Comparison of ENCODE assay signal across 20 cellular contexts in genomic region chr12:78179346-78179745, GRCh38.
"Had no signal": no experiment of that assay in that cellular context is flagged by ENCODE, and none has a peak within 500 bp of the region (broad histone marks: within the 10 kb centered on the region; RNA-seq: fewer than 3 reads in every experiment).

No MANE protein-coding gene starts in this region.

- H3K27ac ChIP-seq: body of pancreas, gastrocnemius medialis, left lung, right atrium auricular region had no signal

- H3K9me3 ChIP-seq: body of pancreas, gastrocnemius medialis, left lung, right atrium auricular region had no signal

- H3K36me3 ChIP-seq: gastrocnemius medialis, left lung, right atrium auricular region had no signal

- H3K4me3 ChIP-seq: body of pancreas, gastrocnemius medialis, left lung, right atrium auricular region had no signal

- ATAC-seq: activated CD8-positive, alpha-beta T cell treated with anti-CD3 and anti-CD28 coated beads for 36 hours; activated T-helper 17 cell treated with anti-CD3 and anti-CD28 coated beads, Interleukin-2, amount 50 U/mL, for 72 hours; body of pancreas; esophagus mucosa; gastrocnemius medialis; left lung had no signal

- DNase-seq: activated CD4-positive, alpha-beta T cell treated with anti-CD3 and anti-CD28 coated beads for 48 hours; activated CD8-positive, alpha-beta T cell treated with anti-CD3 and anti-CD28 coated beads for 36 hours; activated naive CD4-positive, alpha-beta T cell treated with Interleukin-2 at 50 U/mL for 16 hours; activated naive CD8-positive, alpha-beta T cell treated with anti-CD3 and anti-CD28 coated beads, Interleukin-2, amount 10 ng/mL, durations not matched to agents 7 days and 5 days; activated T-cell treated with anti-CD3 and anti-CD28 coated beads, Interleukin-2, amount 50 U/mL, for 1 hour; amygdala; body of pancreas; central memory CD4-positive, alpha-beta T cell; cortex of kidney; effector CD8-positive, alpha-beta T cell; gastrocnemius medialis; kidney; left lung; mammary epithelial cell; midbrain; stimulated activated CD4-positive, alpha-beta T cell treated with anti-CD3 and anti-CD28 coated beads, Interleukin-2, amount 100 ng/mL, for 24 hours; T-helper 2 cell had no signal

- H3K4me1 ChIP-seq: body of pancreas, gastrocnemius medialis, left lung, right atrium auricular region had no signal

- H3K27me3 ChIP-seq: body of pancreas, gastrocnemius medialis, left lung, right atrium auricular region had no signal
